Comparison of ENCODE assay signal across 8 cellular contexts in genomic region chr19:32691952-32692726, GRCh38. TPM values are rescaled to one million over a fixed set of nuclear protein-coding genes. Genes with fewer than 3 reads are reported as not detected.
DNase-seq lines count a peak whose midpoint lies in the region; ATAC-seq, FAIRE-seq and TF ChIP-seq lines count a peak whose summit lies in the region.

No MANE protein-coding gene starts in this region.

- H3K4me1 ChIP-seq in K562 (replicated peaks in 1 of 2; ENCODE audit: control insufficient read depth in 2 of 2, insufficient read depth in 2 of 2, low read length in 2 of 2) (peaks cover 19 to 34% of the 10 kb centered on the region in 2 experiments; a peak in 4 of 5 replicates), iPS DF 6.9 (ENCODE audit: control insufficient read depth, insufficient read depth, low read length) (peaks cover 6% of the 10 kb centered on the region)

- H3K9ac ChIP-seq in K562 (ENCODE audit: insufficient read depth in 1 of 2, low read depth in 2 of 2, low read length in 2 of 2), result peak overlapping the region; percentile 89 to 100

- in situ Hi-C loops in K562 (cut with MboI), result no loop called here

- WGBS in K562 (ENCODE audit: insufficient coverage, low coverage, missing lambda C conversion rate), result under 1% methylated on average over 85 of the region's 93 CpGs
- no CpG with 5 or more reads among the region's 93 CpGs for WGBS in iPS DF 6.9 (ENCODE audit: insufficient coverage, insufficient read length)

- no peaks in the 10 kb centered on the region for H3K27me3 Mint-ChIP-seq in T-cell

- peak; percentile 39 for ATAC-seq in HG03565 (IDR thresholded peaks at IDR 0.05; ENCODE audit: unreplicated experiment)
- ATAC-seq in T-cell (replicated peaks in 1 of 4), result peak; percentile 64 to 70 (median 66)
- peak; percentile 73 for ATAC-seq in K562

- no peak for TF ChIP-seq POLR2A in K562 (conservative IDR thresholded peaks at IDR 0.05)

- H3K36me3 Mint-ChIP-seq in T-cell, result peaks cover 13% of the 10 kb centered on the region

- H3K9me3 Mint-ChIP-seq in T-cell, result no peaks in the 10 kb centered on the region

- TF ChIP-seq RAD21 in K562 (CRISPR knock-in tag; conservative IDR thresholded peaks at IDR 0.05 in 1 of 2, IDR thresholded peaks at IDR 0.05 in 1 of 2), result no peak

- CTCF ChIA-PET in T-cell (lab: Charles Lee) (interaction anchor here in 1 of 2 donors (0.5 to 0.6 kb wide), 2 partner anchors 14 to 30 kb away, joined by 3 to 7 read pairs; no protein-coding TSS in a partner anchor), K562 (lab: Yijun Ruan, JAX; ENCODE audit: low intra/inter-chr PET ratio) (interaction anchor here (0.7 kb wide), 1 partner anchor 1923 kb away, joined by 6 read pairs; no protein-coding TSS in a partner anchor)

- peaks cover 79% of the 10 kb centered on the region for H3K79me2 ChIP-seq in K562 (ENCODE audit: control insufficient read depth, insufficient read depth, low read length)

- H3K9me1 ChIP-seq in K562 (ENCODE audit: control insufficient read depth, insufficient read depth, low read length), result no peaks in the 10 kb centered on the region

- no peak for FAIRE-seq in K562 (lab: Jason Lieb, UNC)

- no peaks in the 10 kb centered on the region for H3K27me3 ChIP-seq in K562 (ENCODE audit: control insufficient read depth in 2 of 2, insufficient read depth in 2 of 2, low read length in 2 of 2)
- H3K27me3 ChIP-seq in iPS DF 6.9 (ENCODE audit: control insufficient read depth, insufficient read depth, low read length), result peaks cover 3% of the 10 kb centered on the region; the same call in 1 of the 2 replicates

- TF ChIP-seq CTCF in GM20000 (IDR thresholded peaks at IDR 0.05; ENCODE audit: extremely low read depth, missing control alignments) (no peak), K562 (IDR thresholded peaks at IDR 0.05 in 2 of 3, conservative IDR thresholded peaks at IDR 0.05 in 1 of 3; ENCODE audit: insufficient read depth in 2 of 3, low read depth in 1 of 3, low read length in 3 of 3) (no peak)

- DNase-seq in ELF-1 (ENCODE audit: low read depth, low spot score) (peak; percentile 72), GM20000 (ENCODE audit: low spot score) (peak; percentile 86), T-cell (peak in 28 of 34 experiments; percentile 20 to 58 (median 31)), K562 (ENCODE audit: extremely low read depth in 1 of 4, low spot score in 3 of 4) (peak; percentile 58 to 76 (median 62)), iPS DF 6.9 (ENCODE audit: low read depth, low spot score) (no peak), renal cortical epithelial cell (ENCODE audit: low read depth) (peak; percentile 51), pons (ENCODE audit: low spot score) (no peak)

- BruUV-seq in K562 (replicated peaks; lab: Mats Ljungman, UMichigan), result no TSS peak

- H3K27ac ChIP-seq in K562 (ENCODE audit: extremely low read depth, low read depth, low read length), result peak overlapping the region; percentile 86
- no peak overlapping the region for H3K27ac ChIP-seq in iPS DF 6.9 (ENCODE audit: low read length)

- no peaks in the 10 kb centered on the region for H4K20me1 ChIP-seq in K562 (replicated peaks; ENCODE audit: control insufficient read depth, insufficient read depth, low read length)

- peak overlapping the region; percentile 88 for H2AFZ ChIP-seq in K562 (ENCODE audit: low read depth, low read length)

- H3K36me3 ChIP-seq in K562 (ENCODE audit: control insufficient read depth, insufficient read depth, low read length) (peaks cover 33% of the 10 kb centered on the region), iPS DF 6.9 (ENCODE audit: control insufficient read depth, insufficient read depth, low read length) (no peaks in the 10 kb centered on the region; the same call in 1 of the 2 replicates)

- no peak for TF ChIP-seq EP300 in K562 (IDR thresholded peaks at IDR 0.05; ENCODE audit: low read length)

- peak overlapping the region; percentile 87 to 90 for H3K27ac Mint-ChIP-seq in T-cell

- intact Hi-C loops in K562 (cut with micrococcal nuclease), result loop anchor here (10.0 kb wide), 1 partner anchor 283 kb away; the partner anchor contains the start of genes CEP89 and FAAP24

- H3K4me1 Mint-ChIP-seq in T-cell, result peaks cover 48 to 59% (median 57%) of the 10 kb centered on the region in 3 donors

- peaks cover 23% of the 10 kb centered on the region for H3K9me3 ChIP-seq in K562 (replicated peaks; ENCODE audit: control insufficient read depth, insufficient read depth, low read depth, low read length)
- H3K9me3 ChIP-seq in iPS DF 6.9 (ENCODE audit: control insufficient read depth, insufficient read depth, low read length), result no peaks in the 10 kb centered on the region

- H3K4me3 ChIP-seq in K562, result peak overlapping the region; percentile 73
- peak overlapping the region; percentile 48; the same call in 1 of the 2 replicates for H3K4me3 ChIP-seq in iPS DF 6.9 (ENCODE audit: low read length)

- peak overlapping the region; percentile 96 for H3K4me2 ChIP-seq in K562 (ENCODE audit: insufficient read depth, low read length)

- POLR2A ChIA-PET in T-cell (lab: Charles Lee), result no interaction called here
- POLR2A ChIA-PET in K562 (lab: Yijun Ruan, JAX), result interaction anchor here (0.6 to 1.9 kb wide), 12 partner anchors 9 to 672 kb away, joined by 3 to 11 read pairs (median 4); partner anchors contain the start of genes ANKRD27, RGS9BP and ZNF507

- peak overlapping the region; percentile 86 to 97 (median 88) for H3K4me3 Mint-ChIP-seq in T-cell

RNA-seq across cellular contexts. Expression of gene NUDT19, which starts 0.5 kb away (rescaled TPM):
- total RNA-seq in T-cell (10 to 100 TPM in 4 of 5 donors, 1 to 10 TPM in 1; 9.6 to 14.7 (median 11.5) TPM), K562 (2014; rRNA removed) (14.9 and 23.0 TPM in 2 replicates), K562 (2014; rRNA removed; fragmentation: Illumina TruSeq; extraction: Trizol) (13.5 and 13.8 TPM in 2 replicates), K562 (2015; rRNA removed; fragmentation: Illumina TruSeq; extraction: Trizol) (13.8 and 14.4 TPM in 2 replicates), K562 (2021) (24.1 and 24.8 TPM in 2 replicates), renal cortical epithelial cell (13.5 and 14.6 TPM in 2 replicates)
- total RNA-seq in K562 (2011; cell fraction: chromatin; rRNA removed; ENCODE audit: low replicate concordance), result 12.2 and 13.0 TPM in 2 replicates
- total RNA-seq in K562 (2011; cell fraction: nucleolus; rRNA removed), result 12.4 and 16.3 TPM in 2 replicates
- total RNA-seq in K562 (2011; cell fraction: nucleoplasm; rRNA removed), result 14.6 and 19.5 TPM in 2 replicates
- polyA plus RNA-seq in K562 (2011; rRNA removed) (9.6 and 10.4 TPM in 2 replicates), K562 (2014; fragmentation: Illumina TruSeq; extraction: Trizol) (11.6 and 12.3 TPM in 2 replicates), K562 (2014; fragmentation: Nextera tagmentation; extraction: Ambion mirVana) (10 to 100 TPM; 28.2 to 38.6 TPM), K562 (2014; rRNA removed) (9.7 TPM in 2 replicates)
- polyA plus RNA-seq in K562 (2011; cell fraction: cytosol; rRNA removed), result 8.6 and 10.8 TPM in 2 replicates
- 4.9 and 6.9 TPM in 2 replicates for polyA plus RNA-seq in K562 (2011; cell fraction: nucleus; rRNA removed)
- 11.7 and 12.1 TPM in 2 replicates for polyA plus RNA-seq in K562 (2012)
- 7.7 and 10.1 TPM in 2 replicates for polyA minus RNA-seq in K562 (2011; rRNA and poly(A)+ RNA removed)
- polyA minus RNA-seq in K562 (2011; cell fraction: cytosol; rRNA and poly(A)+ RNA removed), result 15.2 and 15.6 TPM in 2 replicates
- 9.9 and 11.7 TPM in 2 replicates for polyA minus RNA-seq in K562 (2011; cell fraction: nucleus; rRNA and poly(A)+ RNA removed)

RNA-seq across cellular contexts. Expression of gene RGS9BP, which starts 16.5 kb away (rescaled TPM):
- under 1 TPM; 0.18 to 0.82 (median 0.51) TPM for total RNA-seq in T-cell
- total RNA-seq in K562 (2011; cell fraction: chromatin; rRNA removed; ENCODE audit: low replicate concordance), result 0.14 and 0.72 TPM in 2 replicates
- 0.83 and 1.7 TPM in 2 replicates for total RNA-seq in K562 (2011; cell fraction: nucleolus; rRNA removed)
- 0.61 and 0.66 TPM in 2 replicates for total RNA-seq in K562 (2011; cell fraction: nucleoplasm; rRNA removed)
- total RNA-seq in K562 (2014; rRNA removed), result 1.3 and 1.5 TPM in 2 replicates
- total RNA-seq in K562 (2014; rRNA removed; fragmentation: Illumina TruSeq; extraction: Trizol), result 0.41 and 0.58 TPM in 2 replicates
- 0.83 and 1.1 TPM in 2 replicates for total RNA-seq in K562 (2015; rRNA removed; fragmentation: Illumina TruSeq; extraction: Trizol)
- total RNA-seq in K562 (2021), result 1.2 TPM in 2 replicates
- 0.24 and 0.31 TPM in 2 replicates for polyA plus RNA-seq in K562 (2011; rRNA removed)
- polyA plus RNA-seq in K562 (2011; cell fraction: cytosol; rRNA removed), result 0.21 and 0.58 TPM in 2 replicates
- 0.37 and 0.40 TPM in 2 replicates for polyA plus RNA-seq in K562 (2011; cell fraction: nucleus; rRNA removed)
- 0.57 and 0.64 TPM in 2 replicates for polyA plus RNA-seq in K562 (2012)
- 0.28 and 0.47 TPM in 2 replicates for polyA plus RNA-seq in K562 (2014; fragmentation: Illumina TruSeq; extraction: Trizol)
- under 1 TPM; 0.03 to 0.04 TPM for polyA plus RNA-seq in K562 (2014; fragmentation: Nextera tagmentation; extraction: Ambion mirVana)
- polyA plus RNA-seq in K562 (2014; rRNA removed), result 0.49 and 1.2 TPM in 2 replicates
- polyA minus RNA-seq in K562 (2011; rRNA and poly(A)+ RNA removed), result 0.33 and 0.42 TPM in 2 replicates
- polyA minus RNA-seq in K562 (2011; cell fraction: cytosol; rRNA and poly(A)+ RNA removed), result 0.67 TPM in 1 of 2 replicates, not detected in the other
- polyA minus RNA-seq in K562 (2011; cell fraction: nucleus; rRNA and poly(A)+ RNA removed), result 0.67 and 1.00 TPM in 2 replicates
- total RNA-seq in renal cortical epithelial cell, result 0.25 TPM in 1 of 2 replicates, not detected in the other

RNA-seq across cellular contexts. Expression of gene ANKRD27, which starts 17.2 kb away (rescaled TPM):
- 10 to 100 TPM; 32.1 to 49.7 (median 42.7) TPM for total RNA-seq in T-cell
- 164 and 173 TPM in 2 replicates for total RNA-seq in K562 (2011; cell fraction: chromatin; rRNA removed; ENCODE audit: low replicate concordance)
- 94.1 and 96.4 TPM in 2 replicates for total RNA-seq in K562 (2011; cell fraction: nucleolus; rRNA removed)
- 75.4 and 97.2 TPM in 2 replicates for total RNA-seq in K562 (2011; cell fraction: nucleoplasm; rRNA removed)
- total RNA-seq in K562 (2014; rRNA removed), result 42.2 and 48.9 TPM in 2 replicates
- 52.4 and 56.9 TPM in 2 replicates for total RNA-seq in K562 (2014; rRNA removed; fragmentation: Illumina TruSeq; extraction: Trizol)
- total RNA-seq in K562 (2015; rRNA removed; fragmentation: Illumina TruSeq; extraction: Trizol), result 64.0 and 66.2 TPM in 2 replicates
- 71.3 and 74.0 TPM in 2 replicates for total RNA-seq in K562 (2021)
- 61.4 and 67.2 TPM in 2 replicates for polyA plus RNA-seq in K562 (2011; rRNA removed)
- 35.5 and 45.2 TPM in 2 replicates for polyA plus RNA-seq in K562 (2011; cell fraction: cytosol; rRNA removed)
- polyA plus RNA-seq in K562 (2011; cell fraction: nucleus; rRNA removed), result 59.3 and 73.4 TPM in 2 replicates
- 52.4 and 57.0 TPM in 2 replicates for polyA plus RNA-seq in K562 (2012)
- 54.3 and 60.2 TPM in 2 replicates for polyA plus RNA-seq in K562 (2014; fragmentation: Illumina TruSeq; extraction: Trizol)
- polyA plus RNA-seq in K562 (2014; fragmentation: Nextera tagmentation; extraction: Ambion mirVana), result 1 to 10 TPM; 5.3 to 7.2 TPM
- polyA plus RNA-seq in K562 (2014; rRNA removed), result 46.7 and 54.2 TPM in 2 replicates
- 97.7 and 99.1 TPM in 2 replicates for polyA minus RNA-seq in K562 (2011; rRNA and poly(A)+ RNA removed)
- polyA minus RNA-seq in K562 (2011; cell fraction: cytosol; rRNA and poly(A)+ RNA removed), result 33.7 and 42.9 TPM in 2 replicates
- 35.9 and 75.0 TPM in 2 replicates for polyA minus RNA-seq in K562 (2011; cell fraction: nucleus; rRNA and poly(A)+ RNA removed)
- 29.5 and 37.5 TPM in 2 replicates for total RNA-seq in renal cortical epithelial cell

RNA-seq across cellular contexts. Expression of gene TDRD12, which starts 27.4 kb away (rescaled TPM):
- total RNA-seq in T-cell (1 to 10 TPM in 2 of 5 donors, under 1 TPM in 3; 0.36 to 1.0 (median 0.63) TPM), K562 (2014; rRNA removed) (not detected in 2 replicates), K562 (2014; rRNA removed; fragmentation: Illumina TruSeq; extraction: Trizol) (not detected in 2 replicates), K562 (2015; rRNA removed; fragmentation: Illumina TruSeq; extraction: Trizol) (not detected in 2 replicates), K562 (2021) (not detected in 2 replicates), renal cortical epithelial cell (0.25 TPM in 1 of 2 replicates, not detected in the other)
- not detected in 2 replicates for total RNA-seq in K562 (2011; cell fraction: chromatin; rRNA removed; ENCODE audit: low replicate concordance)
- not detected in 2 replicates for total RNA-seq in K562 (2011; cell fraction: nucleolus; rRNA removed)
- total RNA-seq in K562 (2011; cell fraction: nucleoplasm; rRNA removed), result not detected in 2 replicates
- polyA plus RNA-seq in K562 (2011; rRNA removed) (0.03 and 0.07 TPM in 2 replicates), K562 (2014; fragmentation: Illumina TruSeq; extraction: Trizol) (not detected in 2 replicates), K562 (2014; fragmentation: Nextera tagmentation; extraction: Ambion mirVana) (not detected), K562 (2014; rRNA removed) (not detected in 2 replicates)
- not detected in 2 replicates for polyA plus RNA-seq in K562 (2011; cell fraction: cytosol; rRNA removed)
- polyA plus RNA-seq in K562 (2011; cell fraction: nucleus; rRNA removed), result not detected in 2 replicates
- 0.05 TPM in 1 of 2 replicates, not detected in the other for polyA plus RNA-seq in K562 (2012)
- polyA minus RNA-seq in K562 (2011; rRNA and poly(A)+ RNA removed), result not detected in 2 replicates
- polyA minus RNA-seq in K562 (2011; cell fraction: cytosol; rRNA and poly(A)+ RNA removed), result not detected in 2 replicates
- not detected in 2 replicates for polyA minus RNA-seq in K562 (2011; cell fraction: nucleus; rRNA and poly(A)+ RNA removed)

Comparison
In these comparisons a context has a peak if more than half of its experiments do, and no peak if none do; other contexts are left out.
1. DNase-seq: peak in ELF-1 (single experiment), GM20000 (single experiment), T-cell (28 of 34), K562 (4 of 4) and renal cortical epithelial cell (single experiment); none in iPS DF 6.9 (single experiment) and pons (single experiment).
2. Peak in every context shown above with its lines, with median percentiles within 50 percentile points of each other: ATAC-seq.